ENCODE assay signal across 8 cellular contexts in genomic region chr17:7438050-7438614, GRCh38. TPM values are rescaled to one million over a fixed set of nuclear protein-coding genes. Genes with fewer than 3 reads are reported as not detected.
A peak's percentile ranks its signal among the peaks of the same experiment; 100 is the strongest.
DNase-seq lines count a peak whose midpoint lies in the region; ATAC-seq, FAIRE-seq and TF ChIP-seq lines count a peak whose summit lies in the region.

No MANE protein-coding gene starts in this region.

- FAIRE-seq in RCC 7860 (lab: Jason Lieb, UNC) = no peak

- in situ Hi-C loops in HAP-1 (cut with MboI; ENCODE audit: low sequenced_read_pairs) (no loop called here), GM13976 (cut with MboI; ENCODE audit: low sequenced_read_pairs, unreplicated experiment) (no loop called here)

- TF ChIP-seq CTCF in GM13976 (IDR thresholded peaks at IDR 0.05; ENCODE audit: borderline replicate concordance, control extremely low read depth, extremely low read depth, insufficient read depth, missing control alignments) = no peak

- H3K9me3 ChIP-seq in HAP-1 = no peaks in the 10 kb centered on the region

- H3K27me3 ChIP-seq in HAP-1 (ENCODE audit: low read depth) = no peaks in the 10 kb centered on the region; the same call in 1 of the 2 replicates

- no peaks in the 10 kb centered on the region for H3K36me3 ChIP-seq in HAP-1 (replicated peaks)

- peaks cover 11% of the 10 kb centered on the region for H3K4me1 ChIP-seq in HAP-1

- H3K4me3 ChIP-seq in HAP-1 = peak overlapping the region; percentile 29

- peak in 1 of 2 experiments; percentile 77 for DNase-seq in HAP-1 (ENCODE audit: low spot score in 2 of 2)
- peak; percentile 51 to 60 for DNase-seq in activated CD4-positive, alpha-beta T cell treated with anti-CD3 and anti-CD28 coated beads, Interleukin-2, amount 50 U/mL, for 4 hours
- DNase-seq in effector CD8-positive, alpha-beta T cell (lab: John Stamatoyannopoulos, UW) = peak; percentile 45
- DNase-seq in mesenteric fat pad (ENCODE audit: low spot score) = peak; percentile 94
- peak; percentile 81 for DNase-seq in stimulated activated CD8-positive, alpha-beta memory T cell treated with anti-CD3 and anti-CD28 coated beads, Interleukin-4, amount 100 ng/mL, for 48 hours
- DNase-seq in RCC 7860 (ENCODE audit: low spot score) = no peak
- no peak for DNase-seq in GM13976 (ENCODE audit: low spot score)

- no peak for ATAC-seq in GM18517 (IDR thresholded peaks at IDR 0.05; ENCODE audit: unreplicated experiment)

RNA-seq across cellular contexts. Expression of gene FGF11, which starts 1.2 kb away (rescaled TPM):
- total RNA-seq in mesenteric fat pad = 2.4 TPM

RNA-seq across cellular contexts. Expression of gene TMEM102, which starts 2.9 kb away (rescaled TPM):
- 3.2 TPM for total RNA-seq in mesenteric fat pad

RNA-seq across cellular contexts. Expression of gene CHRNB1, which starts 6.7 kb away (rescaled TPM):
- 6.8 TPM for total RNA-seq in mesenteric fat pad

RNA-seq across cellular contexts. Expression of gene SPEM3, which starts 9.5 kb away (rescaled TPM):
- total RNA-seq in mesenteric fat pad = not detected

RNA-seq across cellular contexts. Expression of gene SPEM2, which starts 12.7 kb away (rescaled TPM):
- not detected for total RNA-seq in mesenteric fat pad

Comparison
In these comparisons a context has a peak if more than half of its experiments do, and no peak if none do; other contexts are left out.
1. DNase-seq: peak in activated CD4-positive, alpha-beta T cell treated with anti-CD3 and anti-CD28 coated beads, Interleukin-2, amount 50 U/mL, for 4 hours (2 of 2), effector CD8-positive, alpha-beta T cell (single experiment), mesenteric fat pad (single experiment) and stimulated activated CD8-positive, alpha-beta memory T cell treated with anti-CD3 and anti-CD28 coated beads, Interleukin-4, amount 100 ng/mL, for 48 hours (single experiment); none in RCC 7860 (single experiment) and GM13976 (single experiment).